Comparison of ENCODE assay signal across 13 cellular contexts in the genomic region with DNA sequence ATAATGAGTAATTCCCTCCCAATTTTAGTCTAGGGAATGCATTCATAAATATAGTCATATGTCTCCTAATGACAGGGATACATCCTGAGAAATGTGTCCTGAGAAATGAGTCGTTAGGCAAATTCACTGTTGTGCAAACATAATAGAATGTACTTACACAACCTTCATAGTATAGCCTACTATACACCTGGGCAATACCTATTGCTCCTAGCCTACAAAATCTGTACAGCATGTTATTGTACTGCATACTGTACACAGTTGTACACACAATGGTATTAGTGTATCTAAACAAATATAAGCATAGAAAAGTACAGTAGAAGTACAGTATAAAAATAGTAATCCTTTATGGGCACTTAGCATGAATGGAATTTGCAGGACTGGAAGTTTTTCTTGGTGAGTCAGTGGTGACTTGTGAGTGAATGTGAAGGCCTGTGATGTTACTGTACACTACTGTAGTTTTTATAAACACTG. TPM values are rescaled to one million over a fixed set of nuclear protein-coding genes. Genes with fewer than 3 reads are reported as not detected.
DNase-seq lines count a peak whose midpoint lies in the region; ATAC-seq lines count a peak whose summit lies in the region.
"Had no signal": no experiment of that assay in that cellular context is flagged by ENCODE, and none has a peak within 500 bp of the region (broad histone marks: within the 10 kb centered on the region; RNA-seq: fewer than 3 reads in every experiment).

No MANE protein-coding gene starts in this region.

- H3K4me3 Mint-ChIP-seq in activated T-cell treated with anti-CD3 and anti-CD28 coated beads, Interleukin-2, amount 50 U/mL, for 72 hours: no peak overlapping the region
- H3K4me3 Mint-ChIP-seq in activated CD4-positive, alpha-beta T cell treated with anti-CD3 and anti-CD28 coated beads for 36 hours: no peak overlapping the region
- H3K4me3 Mint-ChIP-seq: activated T-cell treated with anti-CD3 and anti-CD28 coated beads, Interleukin-2, amount 50 U/mL, for 24 hours; CD8-positive, alpha-beta T cell had no signal

- CTCF ChIA-PET in activated CD4-positive, alpha-beta T cell treated with anti-CD3 and anti-CD28 coated beads for 36 hours (lab: Charles Lee): interaction anchor here (0.6 kb wide), 1 partner anchor 14 kb away, joined by 3 read pairs; no protein-coding TSS in a partner anchor

- POLR2A ChIA-PET in activated CD4-positive, alpha-beta T cell treated with anti-CD3 and anti-CD28 coated beads for 36 hours (lab: Charles Lee): interaction anchor here (0.6 kb wide), 1 partner anchor 1127 kb away, joined by 3 read pairs; no protein-coding TSS in a partner anchor

- H3K27ac Mint-ChIP-seq in activated T-cell treated with anti-CD3 and anti-CD28 coated beads, Interleukin-2, amount 50 U/mL, for 72 hours: no peak overlapping the region
- no peak overlapping the region for H3K27ac Mint-ChIP-seq in activated CD4-positive, alpha-beta T cell treated with anti-CD3 and anti-CD28 coated beads for 36 hours
- H3K27ac Mint-ChIP-seq: activated T-cell treated with anti-CD3 and anti-CD28 coated beads, Interleukin-2, amount 50 U/mL, for 24 hours; CD8-positive, alpha-beta T cell had no signal

- H3K36me3 Mint-ChIP-seq in activated T-cell treated with anti-CD3 and anti-CD28 coated beads, Interleukin-2, amount 50 U/mL, for 72 hours (ENCODE audit: insufficient read depth in 2 of 2): peaks cover 4 to 19% of the 10 kb centered on the region in 2 donors
- H3K36me3 Mint-ChIP-seq in activated CD4-positive, alpha-beta T cell treated with anti-CD3 and anti-CD28 coated beads for 36 hours (ENCODE audit: low read depth): peaks cover 32% of the 10 kb centered on the region

- no peaks in the 10 kb centered on the region for H3K27me3 Mint-ChIP-seq in activated T-cell treated with anti-CD3 and anti-CD28 coated beads, Interleukin-2, amount 50 U/mL, for 72 hours (ENCODE audit: low read depth)
- H3K27me3 Mint-ChIP-seq in activated CD4-positive, alpha-beta T cell treated with anti-CD3 and anti-CD28 coated beads for 36 hours: no peaks in the 10 kb centered on the region
- H3K27me3 Mint-ChIP-seq: activated T-cell treated with anti-CD3 and anti-CD28 coated beads, Interleukin-2, amount 50 U/mL, for 24 hours had no signal

- peaks cover 0 to 4% of the 10 kb centered on the region in 2 donors for H3K9me3 Mint-ChIP-seq in activated T-cell treated with anti-CD3 and anti-CD28 coated beads, Interleukin-2, amount 50 U/mL, for 72 hours
- H3K9me3 Mint-ChIP-seq in activated CD4-positive, alpha-beta T cell treated with anti-CD3 and anti-CD28 coated beads for 36 hours (ENCODE audit: low read depth): peaks cover 6% of the 10 kb centered on the region

- intact Hi-C loops in activated CD4-positive, alpha-beta T cell treated with anti-CD3 and anti-CD28 coated beads for 36 hours (cut with DNase I, micrococcal nuclease): loop anchor here in 1 of 2 experiments (10.0 kb wide), 1 partner anchor 1293 kb away; a partner anchor contains a TSS

- DNase-seq in AG20443 (ENCODE audit: low spot score): peak; percentile 28
- DNase-seq in M059J (ENCODE audit: low read depth): peak; percentile 95
- DNase-seq in astrocyte of the hippocampus (ENCODE audit: low read depth, low spot score): peak; percentile 74
- peak; percentile 80 for DNase-seq in kidney glomerular epithelial cell (lab: John Stamatoyannopoulos, UW)
- no peak for DNase-seq in activated T-cell treated with anti-CD3 and anti-CD28 coated beads, Interleukin-2, amount 50 U/mL, for 72 hours
- DNase-seq in activated CD4-positive, alpha-beta T cell treated with anti-CD3 and anti-CD28 coated beads for 36 hours: no peak
- no peak for DNase-seq in NCI-H2029 treated with DMSO at 0.1 percent for 48 hours (lab: John Stamatoyannopoulos, UW)
- DNase-seq: activated T-cell treated with anti-CD3 and anti-CD28 coated beads, Interleukin-2, amount 50 U/mL, for 24 hours; CD8-positive, alpha-beta T cell; islet precursor cell; NCI-H2029; Peyer's patch had no signal

- H3K4me1 Mint-ChIP-seq in activated T-cell treated with anti-CD3 and anti-CD28 coated beads, Interleukin-2, amount 50 U/mL, for 72 hours (ENCODE audit: low read depth): peaks cover 21% of the 10 kb centered on the region
- H3K4me1 Mint-ChIP-seq in activated CD4-positive, alpha-beta T cell treated with anti-CD3 and anti-CD28 coated beads for 36 hours: peaks cover 16% of the 10 kb centered on the region

- ATAC-seq in activated T-cell treated with anti-CD3 and anti-CD28 coated beads, Interleukin-2, amount 50 U/mL, for 72 hours (replicated peaks in 1 of 2): no peak
- no peak for ATAC-seq in activated CD4-positive, alpha-beta T cell treated with anti-CD3 and anti-CD28 coated beads for 36 hours
- ATAC-seq in GM18511 (IDR thresholded peaks at IDR 0.05; ENCODE audit: unreplicated experiment): no peak
- ATAC-seq: CD8-positive, alpha-beta T cell had no signal

RNA-seq across cellular contexts. Expression of a gene that starts 6.6 kb away (rescaled TPM):
- 28.2 and 34.3 TPM in 2 replicates for total RNA-seq in M059J (2014; rRNA removed; shearing (Covaris generic))
- 10 to 100 TPM; 17.2 to 20.0 TPM for total RNA-seq in activated T-cell treated with anti-CD3 and anti-CD28 coated beads, Interleukin-2, amount 50 U/mL, for 72 hours
- total RNA-seq in activated CD4-positive, alpha-beta T cell treated with anti-CD3 and anti-CD28 coated beads for 36 hours: 10 to 100 TPM; 20.4 to 22.4 TPM

RNA-seq across cellular contexts. Expression of a gene that starts 6.8 kb away (rescaled TPM):
- 6.5 and 9.3 TPM in 2 replicates for total RNA-seq in M059J (2014; rRNA removed; shearing (Covaris generic))
- 1 to 10 TPM; 4.1 to 5.7 TPM for total RNA-seq in activated T-cell treated with anti-CD3 and anti-CD28 coated beads, Interleukin-2, amount 50 U/mL, for 72 hours
- total RNA-seq in activated CD4-positive, alpha-beta T cell treated with anti-CD3 and anti-CD28 coated beads for 36 hours: 1 to 10 TPM; 2.7 to 4.4 TPM

Comparison
In these comparisons a context has a peak if more than half of its experiments do, and no peak if none do; other contexts are left out.
1. DNase-seq: peak in AG20443 (single experiment), M059J (single experiment), astrocyte of the hippocampus (single experiment) and kidney glomerular epithelial cell (single experiment); none in activated T-cell treated with anti-CD3 and anti-CD28 coated beads, Interleukin-2, amount 50 U/mL, for 72 hours (0 of 2), activated CD4-positive, alpha-beta T cell treated with anti-CD3 and anti-CD28 coated beads for 36 hours (single experiment) and NCI-H2029 treated with DMSO at 0.1 percent for 48 hours (single experiment).